8 cellular contexts compared by ENCODE assay signal in genomic region chr22:40499187-40499753, GRCh38.
DNase-seq lines count a peak whose midpoint lies in the region; ATAC-seq, FAIRE-seq and TF ChIP-seq lines count a peak whose summit lies in the region.

No MANE protein-coding gene starts in this region.

- H3K4me3 ChIP-seq in HUES6 (ENCODE audit: low read depth, low read length) (no peak overlapping the region), keratinocyte (ENCODE audit: control insufficient read depth in 2 of 3, extremely low read depth in 1 of 3, insufficient read depth in 2 of 3, low read depth in 1 of 3, low read length in 3 of 3) (peak overlapping the region in 2 of 3 experiments; percentile 9 to 44), aorta (ENCODE audit: low read length in 2 of 2) (no peak overlapping the region)

- FAIRE-seq in keratinocyte (lab: Jason Lieb, UNC): peak; percentile 76

- H4K20me1 ChIP-seq in keratinocyte (ENCODE audit: control insufficient read depth, extremely low read depth, insufficient read depth, low read length): no peaks in the 10 kb centered on the region

- H3K9ac ChIP-seq in HUES6 (ENCODE audit: low read length) (peak overlapping the region; percentile 8), keratinocyte (ENCODE audit: control insufficient read depth, extremely low read depth, insufficient read depth, low read length) (peak overlapping the region; percentile 16)

- TF ChIP-seq CTCF in keratinocyte (optimal IDR thresholded peaks at IDR 0.05 in 1 of 3, IDR thresholded peaks at IDR 0.05 in 1 of 3, conservative IDR thresholded peaks at IDR 0.05 in 1 of 3; ENCODE audit: extremely low read depth in 1 of 3, insufficient read depth in 2 of 3, low read length in 3 of 3): no peak

- peaks cover 18% of the 10 kb centered on the region for H3K4me1 ChIP-seq in HUES6 (ENCODE audit: control insufficient read depth, insufficient read depth, low read length)
- peaks cover 31% of the 10 kb centered on the region for H3K4me1 ChIP-seq in keratinocyte (ENCODE audit: control insufficient read depth, extremely low read depth, insufficient read depth, low read length)
- peaks cover 4 to 8% of the 10 kb centered on the region in 2 donors for H3K4me1 ChIP-seq in aorta (ENCODE audit: control insufficient read depth in 1 of 2, insufficient read depth in 2 of 2, low read length in 2 of 2)

- H3K27ac ChIP-seq in HUES6 (ENCODE audit: low read depth, low read length): peak overlapping the region; percentile 73
- peak overlapping the region; percentile 83 for H3K27ac ChIP-seq in keratinocyte (ENCODE audit: control insufficient read depth, insufficient read depth, low read length)
- peak overlapping the region in 1 of 2 donors; percentile 14 for H3K27ac ChIP-seq in aorta (ENCODE audit: low read depth in 1 of 2, low read length in 2 of 2)

- ATAC-seq in aorta (ENCODE audit: low FRiP score) (peak; percentile 92), GM19351 (IDR thresholded peaks at IDR 0.05; ENCODE audit: unreplicated experiment) (no peak), HG03460 (IDR thresholded peaks at IDR 0.05; ENCODE audit: unreplicated experiment) (no peak)

- H3K9me1 ChIP-seq in keratinocyte (ENCODE audit: control insufficient read depth, extremely low read depth, insufficient read depth, low read length): no peaks in the 10 kb centered on the region

- no peak overlapping the region for H2AFZ ChIP-seq in keratinocyte (ENCODE audit: control insufficient read depth, low read length)

- H3K36me3 ChIP-seq in HUES6 (ENCODE audit: control insufficient read depth, insufficient read depth, low read length) (no peaks in the 10 kb centered on the region), keratinocyte (ENCODE audit: control insufficient read depth in 2 of 2, extremely low read depth in 1 of 2, insufficient read depth in 2 of 2, low read length in 2 of 2) (no peaks in the 10 kb centered on the region), aorta (ENCODE audit: control insufficient read depth in 1 of 2, insufficient read depth in 2 of 2, low read length in 1 of 2) (no peaks in the 10 kb centered on the region)

- H3K27me3 ChIP-seq in HUES6 (ENCODE audit: control insufficient read depth, insufficient read depth, low read length): no peaks in the 10 kb centered on the region
- no peaks in the 10 kb centered on the region for H3K27me3 ChIP-seq in keratinocyte (ENCODE audit: control insufficient read depth, extremely low read depth, insufficient read depth, low read length)
- no peaks in the 10 kb centered on the region for H3K27me3 ChIP-seq in aorta (ENCODE audit: control insufficient read depth in 1 of 2, insufficient read depth in 2 of 2, low read length in 1 of 2)

- dilution Hi-C loops in keratinocyte (cut with MboI; ENCODE audit: extremely low pct_ligation_motif_present, low sequenced_read_pairs): no loop called here

- peak; percentile 36 for DNase-seq in DMS53 treated with DMSO at 0.1 percent for 48 hours (lab: John Stamatoyannopoulos, UW; ENCODE audit: unreplicated experiment)
- DNase-seq in amniotic epithelial cell (ENCODE audit: low read depth): peak; percentile 100
- DNase-seq in keratinocyte (ENCODE audit: low read depth, low spot score): peak; percentile 69
- DNase-seq in aorta: no peak
- no peak for DNase-seq in stimulated activated CD4-positive, alpha-beta T cell treated with anti-CD3 and anti-CD28 coated beads, Interleukin-4, amount 100 ng/mL, for 1 hour

- H3K9me3 ChIP-seq in HUES6 (ENCODE audit: control insufficient read depth, insufficient read depth, low read depth, low read length) (peaks cover 10% of the 10 kb centered on the region), keratinocyte (ENCODE audit: control insufficient read depth, low read depth, low read length) (no peaks in the 10 kb centered on the region), aorta (ENCODE audit: control insufficient read depth, low read length) (no peaks in the 10 kb centered on the region)

- H3K79me2 ChIP-seq in keratinocyte (ENCODE audit: control insufficient read depth, insufficient read depth, low read length): peaks cover 17% of the 10 kb centered on the region

- peak overlapping the region; percentile 75 for H3K4me2 ChIP-seq in keratinocyte (ENCODE audit: control insufficient read depth, extremely low read depth, insufficient read depth, low read depth, low read length)

- intact Hi-C loops in aorta (cut with DNase I): no loop called here

Comparison
In these comparisons a context has a peak if more than half of its experiments do, and no peak if none do; other contexts are left out.
1. DNase-seq: peak in DMS53 treated with DMSO at 0.1 percent for 48 hours (single experiment), amniotic epithelial cell (single experiment) and keratinocyte (single experiment); none in aorta (0 of 2) and stimulated activated CD4-positive, alpha-beta T cell treated with anti-CD3 and anti-CD28 coated beads, Interleukin-4, amount 100 ng/mL, for 1 hour (single experiment).
2. H3K4me3 ChIP-seq: peak in keratinocyte (2 of 3); none in HUES6 (single experiment) and aorta (0 of 2).